ENCODE assay signal across 12 cellular contexts in genomic region chr13:114027046-114027760, GRCh38. TPM values are rescaled to one million over a fixed set of nuclear protein-coding genes. Genes with fewer than 3 reads are reported as not detected.
DNase-seq lines count a peak whose midpoint lies in the region; ATAC-seq, FAIRE-seq and TF ChIP-seq lines count a peak whose summit lies in the region.
"Had no signal": no experiment of that assay in that cellular context is flagged by ENCODE, and none has a peak within 500 bp of the region (broad histone marks: within the 10 kb centered on the region; RNA-seq: fewer than 3 reads in every experiment).

No MANE protein-coding gene starts in this region.

- no peaks in the 10 kb centered on the region for H3K27me3 Mint-ChIP-seq in activated B cell treated with CpG ODN at 0.5 μM for 24 hours

- TF ChIP-seq CTCF in activated B cell treated with CpG ODN at 0.5 μM for 24 hours (IDR thresholded peaks at IDR 0.05) (no peak), fibroblast of the aortic adventitia (IDR thresholded peaks at IDR 0.05; ENCODE audit: insufficient read depth, low read length) (no peak)

- H3K27ac Mint-ChIP-seq in activated B cell treated with CpG ODN at 0.5 μM for 24 hours: peak overlapping the region; percentile 78

- POLR2A ChIA-PET in activated B cell treated with CpG ODN at 0.5 μM for 24 hours (lab: Charles Lee): interaction anchor here (4.4 kb wide), 1 partner anchor 38 kb away, joined by 15 read pairs; no protein-coding TSS in a partner anchor

- H3K4me1 Mint-ChIP-seq in activated B cell treated with CpG ODN at 0.5 μM for 24 hours: peaks cover 55% of the 10 kb centered on the region

- no peak overlapping the region for H3K4me3 ChIP-seq in fibroblast of the aortic adventitia (ENCODE audit: low read depth, low read length)
- H3K4me3 ChIP-seq: MG63 had no signal

- DNase-seq in EL (peak; percentile 16), activated B cell treated with CpG ODN at 0.5 μM for 24 hours (no peak), fibroblast of the aortic adventitia (ENCODE audit: low read depth) (peak; percentile 43), pulmonary artery endothelial cell (ENCODE audit: low read depth, low spot score) (peak; percentile 10), NCI-H128 (lab: John Stamatoyannopoulos, UW; ENCODE audit: unreplicated experiment) (no peak), urothelium cell line (ENCODE audit: low spot score) (no peak)
- DNase-seq: activated CD8-positive, alpha-beta memory T cell treated with anti-CD3 and anti-CD28 coated beads, Interleukin-2, amount 50 U/mL, for 48 hours; Caco-2; MG63; T-helper 1 cell had no signal

- FAIRE-seq in urothelium cell line (lab: Jason Lieb, UNC): no peak

- H3K36me3 Mint-ChIP-seq in activated B cell treated with CpG ODN at 0.5 μM for 24 hours (ENCODE audit: low read depth): peaks cover 44% of the 10 kb centered on the region

- H3K9me3 Mint-ChIP-seq in activated B cell treated with CpG ODN at 0.5 μM for 24 hours: no peaks in the 10 kb centered on the region

- no peak for ATAC-seq in activated B cell treated with CpG ODN at 0.5 μM for 24 hours (ENCODE audit: low read depth)
- ATAC-seq in GM18511 (IDR thresholded peaks at IDR 0.05; ENCODE audit: unreplicated experiment): no peak
- no peak for ATAC-seq in HG03135 (IDR thresholded peaks at IDR 0.05; ENCODE audit: unreplicated experiment)

- CTCF ChIA-PET in activated B cell treated with CpG ODN at 0.5 μM for 24 hours (lab: Charles Lee): interaction anchor here (0.8 kb wide), 1 partner anchor 83 kb away, joined by 3 read pairs; no protein-coding TSS in a partner anchor

- peak overlapping the region; percentile 38 for H3K4me3 Mint-ChIP-seq in activated B cell treated with CpG ODN at 0.5 μM for 24 hours

- intact Hi-C loops in activated B cell treated with CpG ODN at 0.5 μM for 24 hours (cut with micrococcal nuclease): no loop called here

RNA-seq across cellular contexts. Expression of gene C13orf46, which starts 53.3 kb away (rescaled TPM):
- total RNA-seq in activated B cell treated with CpG ODN at 0.5 μM for 24 hours (0.46 and 0.69 TPM in 2 replicates), fibroblast of the aortic adventitia (ENCODE audit: low replicate concordance) (0.16 and 0.27 TPM in 2 replicates), pulmonary artery endothelial cell (0.07 and 0.39 TPM in 2 replicates)
- total RNA-seq: Caco-2 had no signal

Comparison
In these comparisons a context has a peak if more than half of its experiments do, and no peak if none do; other contexts are left out.
1. DNase-seq: peak in EL (single experiment), fibroblast of the aortic adventitia (single experiment) and pulmonary artery endothelial cell (single experiment); none in activated B cell treated with CpG ODN at 0.5 μM for 24 hours (single experiment), NCI-H128 (single experiment) and urothelium cell line (single experiment).